ENCODE assay signal across 1 cellular context in genomic region chr19:35042056-35042730, GRCh38.
TF ChIP-seq lines count a peak whose summit lies in the region.

No MANE protein-coding gene starts in this region.

TF ChIP-seq in A549, 52 proteins besides CTCF, POLR2A, EP300 and RAD21 (continued from another document):
- no peak for TF ChIP-seq ZNF302 (CRISPR knock-in tag; IDR thresholded peaks at IDR 0.05)
- no peak for TF ChIP-seq HMGXB4 (CRISPR knock-in tag; IDR thresholded peaks at IDR 0.05; ENCODE audit: borderline replicate concordance)
- no peak for TF ChIP-seq ATOH8 (CRISPR knock-in tag; IDR thresholded peaks at IDR 0.05; ENCODE audit: low read depth)
- TF ChIP-seq MAX (IDR thresholded peaks at IDR 0.05): no peak
- TF ChIP-seq RNF2 (IDR thresholded peaks at IDR 0.05; ENCODE audit: borderline replicate concordance, low read depth): no peak
